20 cellular contexts compared by ENCODE assay signal in the genomic region with DNA sequence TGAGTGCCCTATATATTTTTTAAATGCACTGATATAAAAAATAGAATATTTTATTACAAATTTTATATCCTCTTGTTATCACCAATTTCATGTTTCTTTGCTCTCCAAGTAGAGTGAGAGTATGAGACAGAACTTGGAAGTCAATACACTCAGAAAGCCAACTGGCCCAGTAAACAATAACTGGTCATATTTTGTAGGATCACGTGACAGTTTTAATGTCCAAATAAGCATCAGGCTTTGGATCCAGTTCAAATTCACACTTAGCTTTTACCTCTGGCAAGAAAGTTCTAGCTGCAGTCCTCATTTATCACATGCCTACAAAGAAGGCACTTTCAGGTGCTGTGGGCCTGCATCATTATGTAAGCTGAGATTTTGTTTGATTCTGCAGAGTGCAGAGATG.
"Had no signal": no experiment of that assay in that cellular context is flagged by ENCODE, and none has a peak within 500 bp of the region (broad histone marks: within the 10 kb centered on the region; RNA-seq: fewer than 3 reads in every experiment).

No MANE protein-coding gene starts in this region.

- H3K27me3 ChIP-seq: dorsolateral prefrontal cortex, gastrocnemius medialis, right atrium auricular region, sigmoid colon, stomach, thyroid gland, vagina had no signal

- H3K4me1 ChIP-seq: gastrocnemius medialis, lower lobe of right lung, prostate gland, right atrium auricular region, stomach, thyroid gland, vagina had no signal

- DNase-seq: dorsolateral prefrontal cortex; effector CD4-positive, alpha-beta T cell; foreskin fibroblast; gastrocnemius medialis; head of caudate nucleus; left ventricle myocardium superior; lower lobe of right lung; natural killer cell; sigmoid colon; stimulated activated CD4-positive, alpha-beta T cell treated with anti-CD3 and anti-CD28 coated beads, Interleukin-2, amount 100 ng/mL, for 24 hours; stimulated activated CD4-positive, alpha-beta T cell treated with anti-CD3 and anti-CD28 coated beads, Interleukin-4, amount 100 ng/mL, for 24 hours; stimulated activated naive CD4-positive, alpha-beta T cell treated with Interleukin-2 at 50 U/mL for 16 hours; stomach; thyroid gland; trophoblast cell had no signal

- H3K9me3 ChIP-seq: gastrocnemius medialis, lower lobe of right lung, prostate gland, right atrium auricular region, sigmoid colon, stomach, thyroid gland, vagina had no signal

- H3K36me3 ChIP-seq: gastrocnemius medialis, lower lobe of right lung, prostate gland, right atrium auricular region, sigmoid colon, stomach, thyroid gland, vagina had no signal

- H3K4me3 ChIP-seq: dorsolateral prefrontal cortex, gastrocnemius medialis, lower lobe of right lung, prostate gland, right atrium auricular region, sigmoid colon, stomach, thyroid gland, vagina had no signal

- ATAC-seq: gastrocnemius medialis; left ventricle myocardium superior; lower lobe of right lung; natural killer cell; stimulated activated effector memory CD8-positive, alpha-beta T cell treated with anti-CD3 and anti-CD28 coated beads, Interleukin-12 subunit alpha, Interleukin-12 subunit beta, amount 100 ng/mL, for 72 hours had no signal

- H3K27ac ChIP-seq: dorsolateral prefrontal cortex, gastrocnemius medialis, lower lobe of right lung, prostate gland, right atrium auricular region, sigmoid colon, stomach, thyroid gland, vagina had no signal

- FAIRE-seq: keratinocyte had no signal
